19 cellular contexts compared by ENCODE assay signal in genomic region chr5:179137001-179137642, GRCh38.
A peak's percentile ranks its signal among the peaks of the same experiment; 100 is the strongest.
DNase-seq lines count a peak whose midpoint lies in the region; ATAC-seq and TF ChIP-seq lines count a peak whose summit lies in the region.
"Had no signal": no experiment of that assay in that cellular context is flagged by ENCODE, and none has a peak within 500 bp of the region (broad histone marks: within the 10 kb centered on the region; RNA-seq: fewer than 3 reads in every experiment).

No MANE protein-coding gene starts in this region.

- peak overlapping the region; percentile 71 for H3K4me2 ChIP-seq in BLaER1

- intact Hi-C loops in lower lobe of right lung (cut with DNase I) (no loop called here), posterior vena cava (cut with DNase I) (loop anchor here in 1 of 2 donors (5.0 kb wide), 1 partner anchor 1995 kb away; no protein-coding TSS in a partner anchor)

- H3K4me1 ChIP-seq in BLaER1: peaks cover 37% of the 10 kb centered on the region
- no peaks in the 10 kb centered on the region for H3K4me1 ChIP-seq in RWPE2 (ENCODE audit: insufficient read depth, poor library complexity, severe bottlenecking)
- H3K4me1 ChIP-seq in lower lobe of right lung: no peaks in the 10 kb centered on the region
- H3K4me1 ChIP-seq: BE2C, HAP-1 had no signal

- H3K27me3 ChIP-seq in BLaER1: no peaks in the 10 kb centered on the region
- H3K27me3 ChIP-seq in RWPE2 (ENCODE audit: insufficient read depth, poor library complexity, severe bottlenecking): no peaks in the 10 kb centered on the region
- H3K27me3 ChIP-seq in lower lobe of right lung (ENCODE audit: low read depth): no peaks in the 10 kb centered on the region
- H3K27me3 ChIP-seq: BE2C had no signal

- H3K9me3 ChIP-seq in BLaER1 (no peaks in the 10 kb centered on the region), RWPE2 (ENCODE audit: severe bottlenecking) (peaks cover 16% of the 10 kb centered on the region), lower lobe of right lung (no peaks in the 10 kb centered on the region)
- H3K9me3 ChIP-seq: BE2C, HAP-1 had no signal

- peak; percentile 40 for DNase-seq in RWPE2 (ENCODE audit: low spot score)
- DNase-seq in lower lobe of right lung: peak; percentile 28
- peak; percentile 47 for DNase-seq in posterior vena cava (ENCODE audit: low spot score)
- no peak for DNase-seq in epidermal melanocyte (ENCODE audit: insufficient read length, low spot score)
- no peak for DNase-seq in activated CD8-positive, alpha-beta memory T cell treated with anti-CD3 and anti-CD28 coated beads for 24 hours
- no peak for DNase-seq in Kasumi-1 (lab: John Stamatoyannopoulos, UW)
- DNase-seq: ACHN; BE2C; CD4-positive, alpha-beta T cell; DMS153; DMS79; GDM1; GM23248; IMR-90 had no signal

- H3K36me3 ChIP-seq in BLaER1: no peaks in the 10 kb centered on the region
- no peaks in the 10 kb centered on the region for H3K36me3 ChIP-seq in RWPE2 (ENCODE audit: low read depth)
- no peaks in the 10 kb centered on the region for H3K36me3 ChIP-seq in lower lobe of right lung
- H3K36me3 ChIP-seq: BE2C, HAP-1 had no signal

- H4K20me1 ChIP-seq in BLaER1: no peaks in the 10 kb centered on the region

- ATAC-seq in RWPE2 (ENCODE audit: low read depth): no peak
- ATAC-seq in lower lobe of right lung: no peak
- no peak for ATAC-seq in HG02840 (IDR thresholded peaks at IDR 0.05; ENCODE audit: low FRiP score, unreplicated experiment)

- H3K4me3 ChIP-seq in BLaER1: no peak overlapping the region
- no peak overlapping the region for H3K4me3 ChIP-seq in RWPE2 (ENCODE audit: severe bottlenecking)
- H3K4me3 ChIP-seq in lower lobe of right lung: no peak overlapping the region
- H3K4me3 ChIP-seq: GM23248, HAP-1 had no signal

- H3K27ac ChIP-seq in BLaER1 (peak overlapping the region; percentile 6; the same call in 1 of the 2 replicates), RWPE2 (ENCODE audit: poor library complexity, severe bottlenecking) (no peak overlapping the region), lower lobe of right lung (no peak overlapping the region)
- H3K27ac ChIP-seq: C4-2B, GM23248, HL-60 had no signal

- no peak for TF ChIP-seq CTCF in RWPE2 (IDR thresholded peaks at IDR 0.05; ENCODE audit: poor library complexity, severe bottlenecking)
- no peak for TF ChIP-seq CTCF in lower lobe of right lung (IDR thresholded peaks at IDR 0.05)

- H3K9ac ChIP-seq in BLaER1: no peak overlapping the region
- H3K9ac ChIP-seq: GM23248 had no signal

Comparison
In these comparisons a context has a peak if more than half of its experiments do, and no peak if none do; other contexts are left out.
1. DNase-seq: peak in RWPE2 (single experiment), lower lobe of right lung (single experiment) and posterior vena cava (single experiment); none in epidermal melanocyte (single experiment), activated CD8-positive, alpha-beta memory T cell treated with anti-CD3 and anti-CD28 coated beads for 24 hours (single experiment) and Kasumi-1 (0 of 2).